ENCODE assay signal across 12 cellular contexts in genomic region chr4:145954924-145955339, GRCh38. TPM values are rescaled to one million over a fixed set of nuclear protein-coding genes. Genes with fewer than 3 reads are reported as not detected.
DNase-seq lines count a peak whose midpoint lies in the region; ATAC-seq and TF ChIP-seq lines count a peak whose summit lies in the region.
"Had no signal": no experiment of that assay in that cellular context is flagged by ENCODE, and none has a peak within 500 bp of the region (broad histone marks: within the 10 kb centered on the region; RNA-seq: fewer than 3 reads in every experiment).

No MANE protein-coding gene starts in this region.

- peak overlapping the region; percentile 22 for H3K9ac ChIP-seq in mesenchymal stem cell (ENCODE audit: low read length)

- H3K18ac ChIP-seq in mesenchymal stem cell (ENCODE audit: low read depth in 1 of 2, low read length in 2 of 2): no peak overlapping the region

- DNase-seq in D341Med (ENCODE audit: low spot score): peak; percentile 28
- DNase-seq in M059J (ENCODE audit: low read depth): peak; percentile 89
- DNase-seq in astrocyte of the spinal cord (ENCODE audit: low read depth, low spot score): peak; percentile 85
- peak; percentile 73 for DNase-seq in mesenchymal stem cell
- no peak for DNase-seq in Ammon's horn (ENCODE audit: low spot score)
- DNase-seq in T-helper 2 cell: no peak
- DNase-seq in NCI-H2171 treated with DMSO at 0.1 percent for 48 hours (lab: John Stamatoyannopoulos, UW): no peak
- DNase-seq: activated B cell treated with CpG ODN at 0.5 μM for 24 hours; activated effector memory CD4-positive, alpha-beta T cell treated with anti-CD3 and anti-CD28 coated beads, Interleukin-2, amount 50 U/mL, for 16 hours; immature natural killer cell; NCI-H1092 had no signal

- H3K27me3 ChIP-seq in mesenchymal stem cell (ENCODE audit: control insufficient read depth in 1 of 2, insufficient read depth in 1 of 2, low read length in 2 of 2): no peaks in the 10 kb centered on the region

- WGBS in mesenchymal stem cell: 57% methylated on average over 7 of the region's 7 CpGs

- no peak overlapping the region for H3K4me2 ChIP-seq in mesenchymal stem cell (ENCODE audit: low read length, poor library complexity, severe bottlenecking)

- no peak overlapping the region for H4K91ac ChIP-seq in mesenchymal stem cell (ENCODE audit: low read length)

- no peak overlapping the region for H2AFZ ChIP-seq in mesenchymal stem cell (ENCODE audit: low read depth, low read length)

- no peak for ATAC-seq in GM18907 (IDR thresholded peaks at IDR 0.05; ENCODE audit: unreplicated experiment)

- peaks cover 4% of the 10 kb centered on the region for H3K4me1 ChIP-seq in mesenchymal stem cell (ENCODE audit: control insufficient read depth, insufficient read depth, low read depth, low read length)

- H2BK15ac ChIP-seq in mesenchymal stem cell (ENCODE audit: low read depth, poor library complexity, severe bottlenecking): no peak overlapping the region

- no peak overlapping the region for H4K8ac ChIP-seq in mesenchymal stem cell (ENCODE audit: low read length)

- no peak overlapping the region for H3K4ac ChIP-seq in mesenchymal stem cell (ENCODE audit: low read depth in 1 of 2, low read length in 2 of 2)

- H3K79me1 ChIP-seq in mesenchymal stem cell (replicated peaks; ENCODE audit: low read length, poor library complexity, severe bottlenecking): no peaks in the 10 kb centered on the region

- no peaks in the 10 kb centered on the region for H3K36me3 ChIP-seq in mesenchymal stem cell (ENCODE audit: control insufficient read depth in 1 of 2, insufficient read depth in 2 of 2, low read depth in 1 of 2, low read length in 2 of 2)

- in situ Hi-C loops in astrocyte of the spinal cord (cut with HindIII; ENCODE audit: low sequenced_read_pairs): no loop called here

- TF ChIP-seq CTCF in astrocyte of the spinal cord (IDR thresholded peaks at IDR 0.05; ENCODE audit: low read depth, low read length): no peak

- no peak overlapping the region for H2BK12ac ChIP-seq in mesenchymal stem cell (ENCODE audit: low read length in 2 of 2)

- H3K14ac ChIP-seq in mesenchymal stem cell (ENCODE audit: low read length in 2 of 2): no peak overlapping the region

- H3K23ac ChIP-seq in mesenchymal stem cell (ENCODE audit: low read length in 2 of 2): no peak overlapping the region

- H3K27ac ChIP-seq in mesenchymal stem cell (ENCODE audit: low read length, poor library complexity, severe bottlenecking): no peak overlapping the region

- H3K9me3 ChIP-seq in mesenchymal stem cell (ENCODE audit: control insufficient read depth, low read length): no peaks in the 10 kb centered on the region

- no peak overlapping the region for H3K4me3 ChIP-seq in astrocyte of the spinal cord (ENCODE audit: low read depth, low read length)
- H3K4me3 ChIP-seq in mesenchymal stem cell (ENCODE audit: insufficient read depth in 1 of 2, low read depth in 1 of 2, low read length in 2 of 2): no peak overlapping the region

- H2AK5ac ChIP-seq in mesenchymal stem cell (ENCODE audit: low read length, severe bottlenecking): no peak overlapping the region

- no peak overlapping the region for H2BK5ac ChIP-seq in mesenchymal stem cell (ENCODE audit: low read depth, low read length, poor library complexity, severe bottlenecking)

- H2BK120ac ChIP-seq in mesenchymal stem cell (ENCODE audit: low read depth, low read length): no peak overlapping the region

RNA-seq across cellular contexts. Expression of gene ZNF827, which starts 16.3 kb away (rescaled TPM):
- total RNA-seq in M059J (2014; rRNA removed; shearing (Covaris generic)): 3.5 and 9.2 TPM in 2 replicates
- polyA plus RNA-seq in mesenchymal stem cell (2013, experiment 1 of 2): 9.0 TPM
- polyA plus RNA-seq in mesenchymal stem cell (2013, experiment 2 of 2): 7.6 TPM

Comparison
In these comparisons a context has a peak if more than half of its experiments do, and no peak if none do; other contexts are left out.
1. DNase-seq: peak in D341Med (single experiment), M059J (single experiment), astrocyte of the spinal cord (single experiment) and mesenchymal stem cell (single experiment); none in Ammon's horn (single experiment), T-helper 2 cell (0 of 5) and NCI-H2171 treated with DMSO at 0.1 percent for 48 hours (single experiment).